11 cellular contexts compared by ENCODE assay signal in the genomic region with DNA sequence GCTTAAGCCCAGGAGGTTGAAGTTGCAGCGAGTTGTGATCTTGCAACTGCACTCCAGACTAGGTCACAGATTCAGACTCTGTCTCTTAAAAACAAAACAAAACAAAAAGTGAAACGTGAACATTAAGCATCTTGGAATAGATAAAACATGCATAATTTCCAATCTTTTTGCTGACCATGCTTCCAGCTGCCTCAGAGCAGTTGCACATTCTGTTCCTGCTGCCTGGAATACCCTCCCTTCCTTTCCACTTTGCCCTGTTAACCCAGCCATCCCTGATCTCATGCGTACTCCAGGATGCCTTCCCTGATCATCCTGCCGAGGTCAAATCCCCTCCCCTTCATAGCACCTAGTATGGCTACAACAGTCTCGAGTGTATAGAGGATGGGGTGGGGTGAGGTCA. TPM values are rescaled to one million over a fixed set of nuclear protein-coding genes. Genes with fewer than 3 reads are reported as not detected.
A peak's percentile ranks its signal among the peaks of the same experiment; 100 is the strongest.
DNase-seq lines count a peak whose midpoint lies in the region; ATAC-seq and TF ChIP-seq lines count a peak whose summit lies in the region.
"Had no signal": no experiment of that assay in that cellular context is flagged by ENCODE, and none has a peak within 500 bp of the region (broad histone marks: within the 10 kb centered on the region; RNA-seq: fewer than 3 reads in every experiment).

No MANE protein-coding gene starts in this region.

- H4K20me1 ChIP-seq in MM.1S (ENCODE audit: insufficient read depth, low read length), result no peaks in the 10 kb centered on the region

- no peaks in the 10 kb centered on the region for H3K9me3 Mint-ChIP-seq in activated T-cell treated with anti-CD3 and anti-CD28 coated beads, Interleukin-2, amount 50 U/mL, for 24 hours
- no peaks in the 10 kb centered on the region for H3K9me3 Mint-ChIP-seq in dendritic cell treated with granulocyte-macrophage colony-stimulating factor and Interleukin-4, amounts not matched to agents 40 ng/mL and 50 ng/mL, for 4 days
- no peaks in the 10 kb centered on the region for H3K9me3 Mint-ChIP-seq in stimulated activated memory B cell treated with anti-CD40 and anti-IgM and Interleukin-4, amounts not matched to agents 10 μg/mL and 1 μg/mL and 100 μg/mL, for 72 hours

- peaks cover 59% of the 10 kb centered on the region for H3K36me3 Mint-ChIP-seq in activated T-cell treated with anti-CD3 and anti-CD28 coated beads, Interleukin-2, amount 50 U/mL, for 24 hours (ENCODE audit: low read depth)
- peaks cover 31% of the 10 kb centered on the region for H3K36me3 Mint-ChIP-seq in dendritic cell treated with granulocyte-macrophage colony-stimulating factor and Interleukin-4, amounts not matched to agents 40 ng/mL and 50 ng/mL, for 4 days (ENCODE audit: low read depth)
- peaks cover 25% of the 10 kb centered on the region for H3K36me3 Mint-ChIP-seq in stimulated activated memory B cell treated with anti-CD40 and anti-IgM and Interleukin-4, amounts not matched to agents 10 μg/mL and 1 μg/mL and 100 μg/mL, for 72 hours

- no peak for TF ChIP-seq CTCF in MM.1S (IDR thresholded peaks at IDR 0.05; ENCODE audit: low read length)

- DNase-seq in activated T-cell treated with anti-CD3 and anti-CD28 coated beads, Interleukin-2, amount 50 U/mL, for 24 hours, result no peak
- DNase-seq in activated T-cell treated with anti-CD3 and anti-CD28 coated beads, Interleukin-2, amount 50 U/mL, for 1 hour, result no peak
- DNase-seq in MM.1S (no peak), NCI-H1092 treated with DMSO at 0.1 percent for 48 hours (lab: John Stamatoyannopoulos, UW) (no peak), H4 (ENCODE audit: low spot score) (no peak), posterior cingulate gyrus (no peak)
- DNase-seq: mesenchymal stem cell, NCI-H146, NCI-H82 had no signal

- H3K4me3 Mint-ChIP-seq in activated T-cell treated with anti-CD3 and anti-CD28 coated beads, Interleukin-2, amount 50 U/mL, for 24 hours, result peak overlapping the region; percentile 91
- peak overlapping the region; percentile 80 for H3K4me3 Mint-ChIP-seq in dendritic cell treated with granulocyte-macrophage colony-stimulating factor and Interleukin-4, amounts not matched to agents 40 ng/mL and 50 ng/mL, for 4 days
- H3K4me3 Mint-ChIP-seq in stimulated activated memory B cell treated with anti-CD40 and anti-IgM and Interleukin-4, amounts not matched to agents 10 μg/mL and 1 μg/mL and 100 μg/mL, for 72 hours, result peak overlapping the region; percentile 91

- H3K27ac Mint-ChIP-seq in activated T-cell treated with anti-CD3 and anti-CD28 coated beads, Interleukin-2, amount 50 U/mL, for 24 hours, result peak overlapping the region; percentile 89
- peak overlapping the region; percentile 93 for H3K27ac Mint-ChIP-seq in dendritic cell treated with granulocyte-macrophage colony-stimulating factor and Interleukin-4, amounts not matched to agents 40 ng/mL and 50 ng/mL, for 4 days
- peak overlapping the region; percentile 91 for H3K27ac Mint-ChIP-seq in stimulated activated memory B cell treated with anti-CD40 and anti-IgM and Interleukin-4, amounts not matched to agents 10 μg/mL and 1 μg/mL and 100 μg/mL, for 72 hours

- H3K4me1 Mint-ChIP-seq in activated T-cell treated with anti-CD3 and anti-CD28 coated beads, Interleukin-2, amount 50 U/mL, for 24 hours (ENCODE audit: low read depth), result peaks cover 57% of the 10 kb centered on the region
- H3K4me1 Mint-ChIP-seq in dendritic cell treated with granulocyte-macrophage colony-stimulating factor and Interleukin-4, amounts not matched to agents 40 ng/mL and 50 ng/mL, for 4 days (ENCODE audit: low read depth), result peaks cover 67% of the 10 kb centered on the region
- H3K4me1 Mint-ChIP-seq in stimulated activated memory B cell treated with anti-CD40 and anti-IgM and Interleukin-4, amounts not matched to agents 10 μg/mL and 1 μg/mL and 100 μg/mL, for 72 hours, result peaks cover 64% of the 10 kb centered on the region

- peak overlapping the region; percentile 80 for H2AFZ ChIP-seq in MM.1S (ENCODE audit: low read length)

- no peaks in the 10 kb centered on the region for H3K36me3 ChIP-seq in MM.1S (replicated peaks; ENCODE audit: insufficient read depth, low read length)

- no peak for ATAC-seq in stimulated activated memory B cell treated with anti-CD40 and anti-IgM and Interleukin-4, amounts not matched to agents 10 μg/mL and 1 μg/mL and 100 μg/mL, for 72 hours

- no peaks in the 10 kb centered on the region for H3K27me3 ChIP-seq in MM.1S (replicated peaks; ENCODE audit: insufficient read depth, low read length)

- H3K79me2 ChIP-seq in MM.1S (ENCODE audit: low read length), result peaks cover 37% of the 10 kb centered on the region

- peaks cover 9% of the 10 kb centered on the region for H3F3A ChIP-seq in MM.1S (ENCODE audit: insufficient read depth, low read length)

- H3K4me3 ChIP-seq in MM.1S (ENCODE audit: low read length), result peak overlapping the region; percentile 85

- H3K9me2 ChIP-seq in MM.1S (replicated peaks; ENCODE audit: insufficient read depth, low read length), result no peaks in the 10 kb centered on the region

- peak overlapping the region; percentile 53; the same call in 1 of the 2 replicates for H3K27ac ChIP-seq in MM.1S (ENCODE audit: low read length)

- no peaks in the 10 kb centered on the region for H3K9me3 ChIP-seq in MM.1S (replicated peaks; ENCODE audit: insufficient read depth, low read length)

- no peaks in the 10 kb centered on the region for H3K27me3 Mint-ChIP-seq in activated T-cell treated with anti-CD3 and anti-CD28 coated beads, Interleukin-2, amount 50 U/mL, for 24 hours
- no peaks in the 10 kb centered on the region for H3K27me3 Mint-ChIP-seq in dendritic cell treated with granulocyte-macrophage colony-stimulating factor and Interleukin-4, amounts not matched to agents 40 ng/mL and 50 ng/mL, for 4 days
- no peaks in the 10 kb centered on the region for H3K27me3 Mint-ChIP-seq in stimulated activated memory B cell treated with anti-CD40 and anti-IgM and Interleukin-4, amounts not matched to agents 10 μg/mL and 1 μg/mL and 100 μg/mL, for 72 hours

- peaks cover 7% of the 10 kb centered on the region for H3K4me1 ChIP-seq in MM.1S (ENCODE audit: low read length)

- peak overlapping the region; percentile 78 for H3K9ac ChIP-seq in MM.1S (ENCODE audit: low read length)

- peak overlapping the region; percentile 94 for H3K4me2 ChIP-seq in MM.1S (ENCODE audit: low read depth, low read length)

- intact Hi-C loops in dendritic cell treated with granulocyte-macrophage colony-stimulating factor and Interleukin-4, amounts not matched to agents 40 ng/mL and 50 ng/mL, for 4 days (cut with micrococcal nuclease), result no loop called here
- intact Hi-C loops in posterior cingulate gyrus (cut with DNase I), result no loop called here

RNA-seq across cellular contexts. Expression of a gene that starts 0.7 kb away (rescaled TPM):
- total RNA-seq in H4 (2014; rRNA removed; shearing (Covaris generic)), result 1.2 and 1.8 TPM in 2 replicates

RNA-seq across cellular contexts. Expression of a gene that starts 19.6 kb away (rescaled TPM):
- 20.4 and 33.2 TPM in 2 replicates for total RNA-seq in H4 (2014; rRNA removed; shearing (Covaris generic))

RNA-seq across cellular contexts. Expression of a gene that starts 21.4 kb away (rescaled TPM):
- 186 and 206 TPM in 2 replicates for total RNA-seq in H4 (2014; rRNA removed; shearing (Covaris generic))

RNA-seq across cellular contexts. Expression of a gene that starts 22.0 kb away (rescaled TPM):
- 511 and 714 TPM in 2 replicates for total RNA-seq in H4 (2014; rRNA removed; shearing (Covaris generic))

RNA-seq across cellular contexts. Expression of a gene that starts 34.0 kb away (rescaled TPM):
- 16.2 and 28.2 TPM in 2 replicates for total RNA-seq in H4 (2014; rRNA removed; shearing (Covaris generic))
